ENCODE assay signal across 8 cellular contexts in the genomic region with DNA sequence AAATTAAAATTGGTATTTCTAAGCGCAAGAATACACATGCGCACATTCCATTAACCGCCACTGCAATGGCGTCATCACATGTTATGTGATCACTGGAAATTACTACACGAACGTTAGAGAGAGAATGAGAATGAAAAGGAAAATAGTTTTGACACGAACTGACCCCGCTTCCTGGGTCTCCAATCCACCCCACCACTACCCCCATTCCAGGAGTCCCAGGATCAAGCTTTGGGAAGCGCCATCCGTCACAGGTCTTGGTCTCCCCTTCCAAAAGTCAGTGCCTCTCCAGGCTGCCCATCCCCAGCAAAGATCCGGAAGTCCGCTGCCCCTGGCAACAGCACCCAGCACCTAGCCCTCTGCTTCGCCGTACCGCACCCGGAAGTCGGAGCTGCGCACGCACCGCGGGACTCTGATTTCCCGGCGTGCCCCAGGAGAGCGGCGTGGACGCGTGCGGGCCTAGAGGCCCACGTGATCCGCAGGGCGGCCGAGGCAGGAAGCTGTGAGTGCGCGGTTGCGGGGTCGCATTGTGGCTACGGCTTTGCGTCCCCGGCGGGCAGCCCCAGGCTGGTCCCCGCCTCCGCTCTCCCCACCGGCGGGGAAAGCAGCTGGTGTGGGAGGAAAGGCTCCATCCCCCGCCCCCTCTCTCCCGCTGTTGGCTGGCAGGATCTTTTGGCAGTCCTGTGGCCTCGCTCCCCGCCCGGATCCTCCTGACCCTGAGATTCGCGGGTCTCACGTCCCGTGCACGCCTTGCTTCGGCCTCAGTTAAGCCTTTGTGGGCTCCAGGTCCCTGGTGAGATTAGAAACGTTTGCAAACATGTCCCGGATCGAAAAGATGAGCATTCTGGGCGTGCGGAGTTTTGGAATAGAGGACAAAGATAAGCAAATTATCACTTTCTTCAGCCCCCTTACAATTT. TPM values are rescaled to one million over a fixed set of nuclear protein-coding genes. Genes with fewer than 3 reads are reported as not detected.
DNase-seq lines count a peak whose midpoint lies in the region; ATAC-seq and TF ChIP-seq lines count a peak whose summit lies in the region.

A gene (plus strand): TSS at position 467 of the 914 bp plus-strand sequence. CDS start 348 bp downstream, at position 815.

- H3K36me3 ChIP-seq in BJ (ENCODE audit: control insufficient read depth, insufficient read depth, low read length) (peaks cover 3% of the 10 kb centered on the region), colonic mucosa (no peaks in the 10 kb centered on the region)

- POLR2A ChIA-PET in BJ (lab: Charles Lee): no interaction called here

- CTCF ChIA-PET in BJ (lab: Yijun Ruan, JAX): interaction anchor here (0.6 to 1.7 kb wide), 3 partner anchors 30 to 77 kb away, joined by 3 to 6 read pairs (median 4); no protein-coding TSS in a partner anchor

- H3K9me3 ChIP-seq in colonic mucosa: no peaks in the 10 kb centered on the region

- peak within 1 kb of the TSS; percentile 74 to 80 for H3K9ac ChIP-seq in colonic mucosa (ENCODE audit: low read depth in 2 of 2, low read length in 2 of 2)

- no peaks in the 10 kb centered on the region for H3K27me3 ChIP-seq in BJ (ENCODE audit: control insufficient read depth, insufficient read depth, low read length)
- no peaks in the 10 kb centered on the region for H3K27me3 ChIP-seq in colonic mucosa
- H3K27me3 ChIP-seq in layer of hippocampus (ENCODE audit: control insufficient read depth, insufficient read depth, low read length): no peaks in the 10 kb centered on the region

- peak within 1 kb of the TSS; percentile 78 for H3K27ac ChIP-seq in colonic mucosa
- H3K27ac ChIP-seq in layer of hippocampus (ENCODE audit: low read depth, low read length): peak within 1 kb of the TSS; percentile 76

- TF ChIP-seq CTCF in BJ (IDR thresholded peaks at IDR 0.05; ENCODE audit: insufficient read depth, low read depth, low read length) (no peak), colonic mucosa (IDR thresholded peaks at IDR 0.05) (no peak)

- ATAC-seq in HG03457 (IDR thresholded peaks at IDR 0.05; ENCODE audit: unreplicated experiment): peak; percentile 89

- no peaks in the 10 kb centered on the region for H3K4me1 ChIP-seq in colonic mucosa

- DNase-seq in BJ (ENCODE audit: low read depth) (peak; percentile 52), GM19240 (ENCODE audit: insufficient read length, low spot score) (peak; percentile 73), NCI-H524 treated with DMSO at 0.1 percent for 48 hours (lab: John Stamatoyannopoulos, UW) (peak; percentile 43), colonic mucosa (peak; percentile 93)
- DNase-seq in activated CD4-positive, alpha-beta T cell treated with anti-CD3 and anti-CD28 coated beads for 48 hours: peak; percentile 96
- peak; percentile 78 to 90 (median 86) for DNase-seq in stimulated activated CD4-positive, alpha-beta T cell treated with anti-CD3 and anti-CD28 coated beads, Interleukin-1b, Interleukin-23, amount 100 ng/mL, for 24 hours (ENCODE audit: low read depth in 4 of 4, low spot score in 1 of 4)

- H3K4me3 ChIP-seq in BJ (ENCODE audit: low read depth, low read length): peak within 1 kb of the TSS; percentile 79
- peak within 1 kb of the TSS; percentile 69 for H3K4me3 ChIP-seq in colonic mucosa

- intact Hi-C loops in colonic mucosa (cut with DNase I): no loop called here

RNA-seq across cellular contexts. Expression of the gene that starts here (rescaled TPM):
- 9.7 and 17.8 TPM in 2 replicates for polyA plus RNA-seq in BJ (2011; rRNA removed)
- polyA minus RNA-seq in BJ (2011; rRNA and poly(A)+ RNA removed): 24.0 and 25.6 TPM in 2 replicates
- 10 to 100 TPM; 29.5 to 37.0 TPM for total RNA-seq in colonic mucosa

Comparison
In these comparisons a context has a peak if more than half of its experiments do, and no peak if none do; other contexts are left out.
1. Peak in every context shown above with its lines: DNase-seq, ATAC-seq, H3K4me3 ChIP-seq and H3K27ac ChIP-seq.
2. DNase-seq: peak in every context shown above with its lines; median percentile 96 in activated CD4-positive, alpha-beta T cell treated with anti-CD3 and anti-CD28 coated beads for 48 hours; 93 in colonic mucosa; 86 in stimulated activated CD4-positive, alpha-beta T cell treated with anti-CD3 and anti-CD28 coated beads, Interleukin-1b, Interleukin-23, amount 100 ng/mL, for 24 hours; 73 in GM19240; 52 in BJ; 43 in NCI-H524 treated with DMSO at 0.1 percent for 48 hours.